12 cellular contexts compared by ENCODE assay signal in genomic region chr19:48654299-48655059, GRCh38. TPM values are rescaled to one million over a fixed set of nuclear protein-coding genes. Genes with fewer than 3 reads are reported as not detected.
A peak's percentile ranks its signal among the peaks of the same experiment; 100 is the strongest.
DNase-seq lines count a peak whose midpoint lies in the region; ATAC-seq and TF ChIP-seq lines count a peak whose summit lies in the region.
"Had no signal": no experiment of that assay in that cellular context is flagged by ENCODE, and none has a peak within 500 bp of the region (broad histone marks: within the 10 kb centered on the region; RNA-seq: fewer than 3 reads in every experiment).

No MANE protein-coding gene starts in this region.

- in situ Hi-C loops in astrocyte of the spinal cord (cut with HindIII; ENCODE audit: low sequenced_read_pairs) = no loop called here

- no peak for DNase-seq in T-helper 2 cell treated with Interferon-gamma antibody and Interleukin-4, amounts not matched to agents 5 μg/mL and 100 μg/mL, for 36 hours (ENCODE audit: low spot score)
- DNase-seq in T-helper 2 cell = no peak
- DNase-seq in NCI-H2227 treated with DMSO at 0.1 percent for 48 hours (lab: John Stamatoyannopoulos, UW) = peak; percentile 22
- DNase-seq in astrocyte of the spinal cord (ENCODE audit: low read depth, low spot score) = peak; percentile 7
- DNase-seq in left lobe of liver (ENCODE audit: low spot score) = no peak
- DNase-seq in NCI-H146 (lab: John Stamatoyannopoulos, UW) = no peak
- DNase-seq: activated naive CD8-positive, alpha-beta T cell treated with anti-CD3 and anti-CD28 coated beads, Interleukin-2, amount 50 U/mL, for 24 hours; mammary epithelial cell had no signal

- no peak overlapping the region for H3K4me3 Mint-ChIP-seq in T-helper 2 cell treated with Interferon-gamma antibody and Interleukin-4, amounts not matched to agents 5 μg/mL and 100 μg/mL, for 36 hours
- no peak overlapping the region for H3K4me3 Mint-ChIP-seq in stimulated activated memory B cell treated with anti-CD40 and anti-IgM and Interleukin-4, amounts not matched to agents 10 μg/mL and 1 μg/mL and 100 μg/mL, for 72 hours
- H3K4me3 Mint-ChIP-seq: activated naive CD8-positive, alpha-beta T cell treated with anti-CD3 and anti-CD28 coated beads, Interleukin-2, amount 50 U/mL, for 24 hours; WTC11 had no signal

- H3K36me3 Mint-ChIP-seq in T-helper 2 cell treated with Interferon-gamma antibody and Interleukin-4, amounts not matched to agents 5 μg/mL and 100 μg/mL, for 36 hours (ENCODE audit: low read depth) = no peaks in the 10 kb centered on the region
- no peaks in the 10 kb centered on the region for H3K36me3 Mint-ChIP-seq in stimulated activated memory B cell treated with anti-CD40 and anti-IgM and Interleukin-4, amounts not matched to agents 10 μg/mL and 1 μg/mL and 100 μg/mL, for 72 hours
- H3K36me3 Mint-ChIP-seq: WTC11 had no signal

- TF ChIP-seq CTCF in astrocyte of the spinal cord (IDR thresholded peaks at IDR 0.05; ENCODE audit: low read depth, low read length) = no peak

- H3K9me3 Mint-ChIP-seq in T-helper 2 cell treated with Interferon-gamma antibody and Interleukin-4, amounts not matched to agents 5 μg/mL and 100 μg/mL, for 36 hours = no peaks in the 10 kb centered on the region
- no peaks in the 10 kb centered on the region for H3K9me3 Mint-ChIP-seq in stimulated activated memory B cell treated with anti-CD40 and anti-IgM and Interleukin-4, amounts not matched to agents 10 μg/mL and 1 μg/mL and 100 μg/mL, for 72 hours
- H3K9me3 Mint-ChIP-seq: activated naive CD8-positive, alpha-beta T cell treated with anti-CD3 and anti-CD28 coated beads, Interleukin-2, amount 50 U/mL, for 24 hours had no signal

- peak overlapping the region; percentile 5 for H3K27ac Mint-ChIP-seq in T-helper 2 cell treated with Interferon-gamma antibody and Interleukin-4, amounts not matched to agents 5 μg/mL and 100 μg/mL, for 36 hours
- peak overlapping the region; percentile 38 for H3K27ac Mint-ChIP-seq in stimulated activated memory B cell treated with anti-CD40 and anti-IgM and Interleukin-4, amounts not matched to agents 10 μg/mL and 1 μg/mL and 100 μg/mL, for 72 hours
- H3K27ac Mint-ChIP-seq: activated naive CD8-positive, alpha-beta T cell treated with anti-CD3 and anti-CD28 coated beads, Interleukin-2, amount 50 U/mL, for 24 hours; WTC11 had no signal

- ATAC-seq in stimulated activated memory B cell treated with anti-CD40 and anti-IgM and Interleukin-4, amounts not matched to agents 10 μg/mL and 1 μg/mL and 100 μg/mL, for 72 hours = no peak
- no peak for ATAC-seq in left lobe of liver
- no peak for ATAC-seq in GM21529 (IDR thresholded peaks at IDR 0.05; ENCODE audit: unreplicated experiment)
- ATAC-seq: activated naive CD8-positive, alpha-beta T cell treated with anti-CD3 and anti-CD28 coated beads, Interleukin-2, amount 50 U/mL, for 24 hours; WTC11 had no signal

- peaks cover 6% of the 10 kb centered on the region for H3K27me3 Mint-ChIP-seq in T-helper 2 cell treated with Interferon-gamma antibody and Interleukin-4, amounts not matched to agents 5 μg/mL and 100 μg/mL, for 36 hours (ENCODE audit: low read depth)
- no peaks in the 10 kb centered on the region for H3K27me3 Mint-ChIP-seq in stimulated activated memory B cell treated with anti-CD40 and anti-IgM and Interleukin-4, amounts not matched to agents 10 μg/mL and 1 μg/mL and 100 μg/mL, for 72 hours
- H3K27me3 Mint-ChIP-seq: activated naive CD8-positive, alpha-beta T cell treated with anti-CD3 and anti-CD28 coated beads, Interleukin-2, amount 50 U/mL, for 24 hours had no signal

- peaks cover 10% of the 10 kb centered on the region for H3K4me1 Mint-ChIP-seq in T-helper 2 cell treated with Interferon-gamma antibody and Interleukin-4, amounts not matched to agents 5 μg/mL and 100 μg/mL, for 36 hours (ENCODE audit: low read depth)
- H3K4me1 Mint-ChIP-seq in stimulated activated memory B cell treated with anti-CD40 and anti-IgM and Interleukin-4, amounts not matched to agents 10 μg/mL and 1 μg/mL and 100 μg/mL, for 72 hours = peaks cover 3% of the 10 kb centered on the region

- H3K4me3 ChIP-seq in astrocyte of the spinal cord (ENCODE audit: low read depth, low read length) = no peak overlapping the region
- H3K4me3 ChIP-seq: coronary artery had no signal

RNA-seq across cellular contexts. Expression of gene CA11, which starts 8.5 kb away (rescaled TPM):
- total RNA-seq in left lobe of liver = 1.7 TPM

RNA-seq across cellular contexts. Expression of gene DBP, which starts 17.3 kb away (rescaled TPM):
- total RNA-seq in left lobe of liver = 11.4 TPM

RNA-seq across cellular contexts. Expression of gene NTN5, which starts 18.3 kb away (rescaled TPM):
- total RNA-seq in left lobe of liver = 0.28 TPM

RNA-seq across cellular contexts. Expression of gene SPHK2, which starts 35.2 kb away (rescaled TPM):
- total RNA-seq in left lobe of liver = 41.6 TPM

RNA-seq across cellular contexts. Expression of gene RPL18, which starts 35.5 kb away (rescaled TPM):
- total RNA-seq in left lobe of liver = 401 TPM

Comparison
In these comparisons a context has a peak if more than half of its experiments do, and no peak if none do; other contexts are left out.
1. DNase-seq: peak in NCI-H2227 treated with DMSO at 0.1 percent for 48 hours (single experiment) and astrocyte of the spinal cord (single experiment); none in T-helper 2 cell treated with Interferon-gamma antibody and Interleukin-4, amounts not matched to agents 5 μg/mL and 100 μg/mL, for 36 hours (single experiment), T-helper 2 cell (0 of 5), left lobe of liver (single experiment) and NCI-H146 (single experiment).